23 cellular contexts compared by ENCODE assay signal in genomic region chr20:61267241-61267640, GRCh38. TPM values are rescaled to one million over a fixed set of nuclear protein-coding genes. Genes with fewer than 3 reads are reported as not detected.
"Had no signal": no experiment of that assay in that cellular context is flagged by ENCODE, and none has a peak within 500 bp of the region (broad histone marks: within the 10 kb centered on the region; RNA-seq: fewer than 3 reads in every experiment).

No MANE protein-coding gene starts in this region.

- H3K27ac ChIP-seq: colonic mucosa, coronary artery, dorsolateral prefrontal cortex, epithelial cell of prostate, esophagus muscularis mucosa, esophagus squamous epithelium, foreskin keratinocyte, gastrocnemius medialis, gastroesophageal sphincter, heart left ventricle, heart right ventricle had no signal

- H3K27me3 ChIP-seq: colonic mucosa, foreskin keratinocyte, gastrocnemius medialis had no signal

- H3K4me1 ChIP-seq: colonic mucosa, foreskin keratinocyte, gastrocnemius medialis, gastroesophageal sphincter, heart left ventricle, heart right ventricle had no signal

- DNase-seq: cortex of kidney; dermis blood vessel endothelial cell; dorsolateral prefrontal cortex; effector CD4-positive, alpha-beta T cell; effector CD8-positive, alpha-beta T cell; effector memory CD4-positive, alpha-beta T cell; effector memory CD8-positive, alpha-beta T cell; endodermal cell; erythroblast; esophagus squamous epithelium; foreskin fibroblast; foreskin keratinocyte; foreskin melanocyte; gastrocnemius medialis; glutamatergic neuron; heart left ventricle; heart right ventricle had no signal

- H3K9me3 ChIP-seq: colonic mucosa, esophagus muscularis mucosa, esophagus squamous epithelium, gastrocnemius medialis, heart left ventricle, heart right ventricle had no signal

- H3K36me3 ChIP-seq: colonic mucosa, esophagus muscularis mucosa, esophagus squamous epithelium, gastrocnemius medialis, gastroesophageal sphincter, heart left ventricle, heart right ventricle had no signal

- H3K4me3 ChIP-seq: colonic mucosa, coronary artery, dorsolateral prefrontal cortex, esophagus muscularis mucosa, esophagus squamous epithelium, gastrocnemius medialis, gastroesophageal sphincter, heart left ventricle, heart right ventricle had no signal

RNA-seq across cellular contexts. Expression of gene CDH4, which starts 15.2 kb away (rescaled TPM):
- total RNA-seq: esophagus mucosa had no signal
